Comparison of ENCODE assay signal across 18 cellular contexts in genomic region chr4:85495621-85496020, GRCh38. TPM values are rescaled to one million over a fixed set of nuclear protein-coding genes. Genes with fewer than 3 reads are reported as not detected.
DNase-seq lines count a peak whose midpoint lies in the region; ATAC-seq and TF ChIP-seq lines count a peak whose summit lies in the region.
"Had no signal": no experiment of that assay in that cellular context is flagged by ENCODE, and none has a peak within 500 bp of the region (broad histone marks: within the 10 kb centered on the region; RNA-seq: fewer than 3 reads in every experiment).

No MANE protein-coding gene starts in this region.

- in situ Hi-C loops in Panc1 (cut with HindIII; ENCODE audit: low pct_unique_long_range_greater_than_20kb, low sequenced_read_pairs), result no loop called here

- H3K36me3 ChIP-seq in Panc1 (ENCODE audit: control insufficient read depth, insufficient read depth, low read length), result no peaks in the 10 kb centered on the region
- no peaks in the 10 kb centered on the region for H3K36me3 ChIP-seq in suprapubic skin
- H3K36me3 ChIP-seq: pancreas, stomach had no signal

- no peaks in the 10 kb centered on the region for H3K9me3 ChIP-seq in Panc1 (ENCODE audit: control insufficient read depth, insufficient read depth, low read depth, low read length)
- H3K9me3 ChIP-seq in suprapubic skin, result no peaks in the 10 kb centered on the region
- H3K9me3 ChIP-seq: pancreas, stomach had no signal

- ATAC-seq in Panc1 (peak; percentile 43), foreskin keratinocyte (peak; percentile 52), omental fat pad (ENCODE audit: low FRiP score) (peak; percentile 57)
- no peak for ATAC-seq in activated CD8-positive, alpha-beta T cell treated with anti-CD3 and anti-CD28 coated beads, Interleukin-2, amount 10 ng/mL, durations not matched to agents 7 days and 5 days
- ATAC-seq: activated naive CD8-positive, alpha-beta T cell treated with anti-CD3 and anti-CD28 coated beads, Interleukin-2, amount 50 U/mL, for 24 hours; activated T-cell treated with anti-CD3 and anti-CD28 coated beads, Interleukin-2, amount 50 U/mL, for 72 hours; pancreas had no signal

- peak overlapping the region; percentile 99 for H3K27ac ChIP-seq in Panc1 (ENCODE audit: low read length)
- peak overlapping the region; percentile 55 for H3K27ac ChIP-seq in foreskin keratinocyte
- no peak overlapping the region for H3K27ac ChIP-seq in suprapubic skin
- H3K27ac ChIP-seq: coronary artery had no signal

- no peak for TF ChIP-seq CTCF in Panc1 (IDR thresholded peaks at IDR 0.05)
- TF ChIP-seq CTCF in foreskin keratinocyte (conservative IDR thresholded peaks at IDR 0.05), result no peak
- TF ChIP-seq CTCF in omental fat pad (IDR thresholded peaks at IDR 0.05), result no peak
- TF ChIP-seq CTCF in suprapubic skin (IDR thresholded peaks at IDR 0.05), result no peak

- intact Hi-C loops in Panc1 (cut with micrococcal nuclease; ENCODE audit: unreplicated experiment), result no loop called here

- DNase-seq in EH (ENCODE audit: low read depth) (peak; percentile 55), Panc1 (ENCODE audit: low read depth, low spot score) (no peak), foreskin keratinocyte (no peak), omental fat pad (ENCODE audit: low spot score) (no peak), putamen (ENCODE audit: low spot score) (no peak), suprapubic skin (ENCODE audit: low spot score in 2 of 2) (no peak), NCI-H1436 treated with DMSO at 0.1 percent for 48 hours (lab: John Stamatoyannopoulos, UW) (no peak)
- no peak for DNase-seq in activated CD8-positive, alpha-beta T cell treated with anti-CD3 and anti-CD28 coated beads, Interleukin-2, amount 10 ng/mL, durations not matched to agents 7 days and 5 days
- DNase-seq: activated CD4-positive, alpha-beta memory T cell treated with anti-CD3 and anti-CD28 coated beads, Interleukin-2, amount 10 ng/mL, durations not matched to agents 7 days and 5 days; activated naive CD8-positive, alpha-beta T cell treated with anti-CD3 and anti-CD28 coated beads, Interleukin-2, amount 50 U/mL, for 24 hours; activated T-cell treated with anti-CD3 and anti-CD28 coated beads, Interleukin-2, amount 50 U/mL, for 72 hours; head of caudate nucleus; NCI-H187 treated with DMSO at 0.1 percent for 48 hours; NCI-H446 treated with DMSO at 0.1 percent for 48 hours; pancreas; stimulated activated CD4-positive, alpha-beta T cell treated with anti-CD3 and anti-CD28 coated beads, Interleukin-12 subunit alpha, Interleukin-12 subunit beta, amount 100 ng/mL, for 4 hours; stomach had no signal

- H3K9me3 Mint-ChIP-seq in activated CD8-positive, alpha-beta T cell treated with anti-CD3 and anti-CD28 coated beads, Interleukin-2, amount 10 ng/mL, durations not matched to agents 7 days and 5 days (ENCODE audit: insufficient read depth), result no peaks in the 10 kb centered on the region

- H3K4me3 ChIP-seq in Panc1 (ENCODE audit: low read depth in 2 of 2, low read length in 2 of 2), result peak overlapping the region; percentile 3 to 28; a peak in 2 of 4 replicates
- H3K4me3 ChIP-seq in suprapubic skin, result no peak overlapping the region
- H3K4me3 ChIP-seq: coronary artery, pancreas, stomach had no signal

- no peaks in the 10 kb centered on the region for H3K4me1 Mint-ChIP-seq in activated CD8-positive, alpha-beta T cell treated with anti-CD3 and anti-CD28 coated beads, Interleukin-2, amount 10 ng/mL, durations not matched to agents 7 days and 5 days (ENCODE audit: low read depth)
- H3K4me1 Mint-ChIP-seq: activated CD4-positive, alpha-beta memory T cell treated with anti-CD3 and anti-CD28 coated beads, Interleukin-2, amount 10 ng/mL, durations not matched to agents 7 days and 5 days; activated naive CD8-positive, alpha-beta T cell treated with anti-CD3 and anti-CD28 coated beads, Interleukin-2, amount 50 U/mL, for 24 hours had no signal

- POLR2A ChIA-PET in Panc1 (lab: Charles Lee), result no interaction called here
- POLR2A ChIA-PET in activated CD8-positive, alpha-beta T cell treated with anti-CD3 and anti-CD28 coated beads, Interleukin-2, amount 10 ng/mL, durations not matched to agents 7 days and 5 days (lab: Charles Lee), result no interaction called here

- H3K36me3 Mint-ChIP-seq in activated CD8-positive, alpha-beta T cell treated with anti-CD3 and anti-CD28 coated beads, Interleukin-2, amount 10 ng/mL, durations not matched to agents 7 days and 5 days (ENCODE audit: low read depth), result no peaks in the 10 kb centered on the region

- no peaks in the 10 kb centered on the region for H3K27me3 Mint-ChIP-seq in activated CD8-positive, alpha-beta T cell treated with anti-CD3 and anti-CD28 coated beads, Interleukin-2, amount 10 ng/mL, durations not matched to agents 7 days and 5 days (ENCODE audit: low read depth)
- H3K27me3 Mint-ChIP-seq: activated CD4-positive, alpha-beta memory T cell treated with anti-CD3 and anti-CD28 coated beads, Interleukin-2, amount 10 ng/mL, durations not matched to agents 7 days and 5 days; activated naive CD8-positive, alpha-beta T cell treated with anti-CD3 and anti-CD28 coated beads, Interleukin-2, amount 50 U/mL, for 24 hours had no signal

- no peak overlapping the region for H3K4me3 Mint-ChIP-seq in activated CD8-positive, alpha-beta T cell treated with anti-CD3 and anti-CD28 coated beads, Interleukin-2, amount 10 ng/mL, durations not matched to agents 7 days and 5 days
- H3K4me3 Mint-ChIP-seq: activated CD4-positive, alpha-beta memory T cell treated with anti-CD3 and anti-CD28 coated beads, Interleukin-2, amount 10 ng/mL, durations not matched to agents 7 days and 5 days; activated naive CD8-positive, alpha-beta T cell treated with anti-CD3 and anti-CD28 coated beads, Interleukin-2, amount 50 U/mL, for 24 hours; activated T-cell treated with anti-CD3 and anti-CD28 coated beads, Interleukin-2, amount 50 U/mL, for 72 hours had no signal

- BruUV-seq in Panc1 (replicated peaks; lab: Mats Ljungman, UMichigan), result no TSS peak

- WGBS in suprapubic skin, result 67% methylated on average over 3 of the region's 3 CpGs

- H3K27me3 ChIP-seq in Panc1 (ENCODE audit: control insufficient read depth, insufficient read depth, low read length) (no peaks in the 10 kb centered on the region), foreskin keratinocyte (no peaks in the 10 kb centered on the region), suprapubic skin (no peaks in the 10 kb centered on the region)
- H3K27me3 ChIP-seq: pancreas, stomach had no signal

- H3K4me1 ChIP-seq in Panc1 (ENCODE audit: control insufficient read depth, insufficient read depth, low read length) (peaks cover 63% of the 10 kb centered on the region), foreskin keratinocyte (peaks cover 33% of the 10 kb centered on the region), suprapubic skin (peaks cover 43% of the 10 kb centered on the region)

- TF ChIP-seq POLR2A in suprapubic skin (IDR thresholded peaks at IDR 0.05), result no peak

- TF ChIP-seq EP300 in suprapubic skin (IDR thresholded peaks at IDR 0.05), result no peak

- H3K27ac Mint-ChIP-seq in activated CD8-positive, alpha-beta T cell treated with anti-CD3 and anti-CD28 coated beads, Interleukin-2, amount 10 ng/mL, durations not matched to agents 7 days and 5 days, result no peak overlapping the region
- H3K27ac Mint-ChIP-seq: activated CD4-positive, alpha-beta memory T cell treated with anti-CD3 and anti-CD28 coated beads, Interleukin-2, amount 10 ng/mL, durations not matched to agents 7 days and 5 days; activated naive CD8-positive, alpha-beta T cell treated with anti-CD3 and anti-CD28 coated beads, Interleukin-2, amount 50 U/mL, for 24 hours; activated T-cell treated with anti-CD3 and anti-CD28 coated beads, Interleukin-2, amount 50 U/mL, for 72 hours had no signal

- CTCF ChIA-PET in Panc1 (lab: Charles Lee), result no interaction called here
- CTCF ChIA-PET in activated CD8-positive, alpha-beta T cell treated with anti-CD3 and anti-CD28 coated beads, Interleukin-2, amount 10 ng/mL, durations not matched to agents 7 days and 5 days (lab: Charles Lee), result no interaction called here

RNA-seq across cellular contexts. Expression of gene ARHGAP24, which starts 20.7 kb away (rescaled TPM):
- total RNA-seq in Panc1 (2021; ENCODE audit: unreplicated experiment), result 17.4 TPM
- 10.7 TPM for polyA plus RNA-seq in Panc1 (2012; ENCODE audit: insufficient read length)
- total RNA-seq in foreskin keratinocyte, result 0.99 and 1.4 TPM in 2 replicates
- polyA plus RNA-seq in foreskin keratinocyte, result 0.45 and 0.71 TPM in 2 replicates
- 10 to 100 TPM; 42.3 to 57.2 (median 52.8) TPM for total RNA-seq in omental fat pad
- total RNA-seq in activated CD8-positive, alpha-beta T cell treated with anti-CD3 and anti-CD28 coated beads, Interleukin-2, amount 10 ng/mL, durations not matched to agents 7 days and 5 days, result not detected
- total RNA-seq in suprapubic skin, result 10 to 100 TPM; 17.8 to 65.2 (median 27.2) TPM
- total RNA-seq: activated CD4-positive, alpha-beta memory T cell treated with anti-CD3 and anti-CD28 coated beads, Interleukin-2, amount 10 ng/mL, durations not matched to agents 7 days and 5 days; activated T-cell treated with anti-CD3 and anti-CD28 coated beads, Interleukin-2, amount 50 U/mL, for 72 hours had no signal
